Comparison of ENCODE assay signal across 29 cellular contexts in the genomic region with DNA sequence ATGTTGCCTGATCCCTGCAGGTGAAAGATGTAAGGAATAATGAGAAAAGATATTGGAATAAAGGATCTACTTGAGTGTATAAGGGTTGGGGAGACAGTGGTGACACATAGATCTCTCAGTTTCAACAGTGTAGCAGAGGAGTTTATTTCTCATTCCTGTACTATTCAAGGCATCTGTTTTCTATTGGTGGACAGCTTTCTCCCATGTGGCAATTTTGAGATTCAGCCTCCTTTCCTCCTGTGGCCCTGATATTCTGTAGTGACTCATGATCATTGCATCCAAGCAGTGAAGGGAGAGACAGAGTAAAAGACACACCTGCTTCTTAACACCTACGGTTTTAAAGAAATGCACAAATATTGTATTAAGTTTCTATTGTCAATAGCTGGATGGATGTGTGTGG.
"Had no signal": no experiment of that assay in that cellular context is flagged by ENCODE, and none has a peak within 500 bp of the region (broad histone marks: within the 10 kb centered on the region; RNA-seq: fewer than 3 reads in every experiment).

No MANE protein-coding gene starts in this region.

- H3K4me3 Mint-ChIP-seq: activated CD4-positive, alpha-beta memory T cell treated with anti-CD3 and anti-CD28 coated beads, Interleukin-2, amount 10 ng/mL, durations not matched to agents 7 days and 5 days; activated CD4-positive, alpha-beta T cell treated with anti-CD3 and anti-CD28 coated beads, Interleukin-2, amount 10 ng/mL, durations not matched to agents 7 days and 5 days; activated naive CD4-positive, alpha-beta T cell treated with anti-CD3 and anti-CD28 coated beads, Interleukin-2, amount 50 U/mL, for 24 hours; activated naive CD8-positive, alpha-beta T cell treated with anti-CD3 and anti-CD28 coated beads, Interleukin-2, amount 50 U/mL, for 24 hours; activated T-cell treated with anti-CD3 and anti-CD28 coated beads, Interleukin-2, amount 50 U/mL, for 4 hours; activated T-helper 17 cell treated with anti-CD3 and anti-CD28 coated beads, Interleukin-2, amount 50 U/mL, for 72 hours; memory B cell; naive thymus-derived CD8-positive, alpha-beta T cell; neural crest cell; stimulated activated naive B cell treated with anti-CD40 and anti-IgM and Interleukin-4, amounts not matched to agents 10 μg/mL and 1 μg/mL and 100 μg/mL, for 72 hours; T-helper 17 cell had no signal

- H3K36me3 Mint-ChIP-seq: activated naive CD4-positive, alpha-beta T cell treated with anti-CD3 and anti-CD28 coated beads, Interleukin-2, amount 50 U/mL, for 24 hours; memory B cell; naive thymus-derived CD8-positive, alpha-beta T cell; stimulated activated naive B cell treated with anti-CD40 and anti-IgM and Interleukin-4, amounts not matched to agents 10 μg/mL and 1 μg/mL and 100 μg/mL, for 72 hours had no signal

- H3K9me3 ChIP-seq: body of pancreas, esophagus muscularis mucosa, stomach, tibial artery, upper lobe of right lung had no signal

- H3K36me3 ChIP-seq: esophagus muscularis mucosa, stomach, tibial artery, upper lobe of right lung had no signal

- H3K79me2 ChIP-seq: hepatocyte had no signal

- H3K4me1 Mint-ChIP-seq: activated CD4-positive, alpha-beta memory T cell treated with anti-CD3 and anti-CD28 coated beads, Interleukin-2, amount 10 ng/mL, durations not matched to agents 7 days and 5 days; activated CD4-positive, alpha-beta T cell treated with anti-CD3 and anti-CD28 coated beads, Interleukin-2, amount 10 ng/mL, durations not matched to agents 7 days and 5 days; activated naive CD4-positive, alpha-beta T cell treated with anti-CD3 and anti-CD28 coated beads, Interleukin-2, amount 50 U/mL, for 24 hours; activated naive CD8-positive, alpha-beta T cell treated with anti-CD3 and anti-CD28 coated beads, Interleukin-2, amount 50 U/mL, for 24 hours; activated T-helper 17 cell treated with anti-CD3 and anti-CD28 coated beads, Interleukin-2, amount 50 U/mL, for 72 hours; memory B cell; naive thymus-derived CD8-positive, alpha-beta T cell; neural crest cell; stimulated activated naive B cell treated with anti-CD40 and anti-IgM and Interleukin-4, amounts not matched to agents 10 μg/mL and 1 μg/mL and 100 μg/mL, for 72 hours; T-helper 17 cell had no signal

- H3K4me1 ChIP-seq: body of pancreas, esophagus muscularis mucosa, stomach, upper lobe of right lung had no signal

- H3K4me3 ChIP-seq: body of pancreas, esophagus muscularis mucosa, hepatocyte, stomach, tibial artery, upper lobe of right lung had no signal

- H3K27me3 ChIP-seq: body of pancreas, esophagus muscularis mucosa, hepatocyte, stomach, tibial artery, upper lobe of right lung had no signal

- H3K27ac ChIP-seq: body of pancreas, esophagus muscularis mucosa, hepatocyte, stomach, tibial artery, upper lobe of right lung had no signal

- H3K27ac Mint-ChIP-seq: activated CD4-positive, alpha-beta memory T cell treated with anti-CD3 and anti-CD28 coated beads, Interleukin-2, amount 10 ng/mL, durations not matched to agents 7 days and 5 days; activated CD4-positive, alpha-beta T cell treated with anti-CD3 and anti-CD28 coated beads, Interleukin-2, amount 10 ng/mL, durations not matched to agents 7 days and 5 days; activated naive CD4-positive, alpha-beta T cell treated with anti-CD3 and anti-CD28 coated beads, Interleukin-2, amount 50 U/mL, for 24 hours; activated naive CD8-positive, alpha-beta T cell treated with anti-CD3 and anti-CD28 coated beads, Interleukin-2, amount 50 U/mL, for 24 hours; activated T-helper 17 cell treated with anti-CD3 and anti-CD28 coated beads, Interleukin-2, amount 50 U/mL, for 72 hours; memory B cell; naive thymus-derived CD8-positive, alpha-beta T cell; stimulated activated naive B cell treated with anti-CD40 and anti-IgM and Interleukin-4, amounts not matched to agents 10 μg/mL and 1 μg/mL and 100 μg/mL, for 72 hours; T-helper 17 cell had no signal

- H3K27me3 Mint-ChIP-seq: activated CD4-positive, alpha-beta memory T cell treated with anti-CD3 and anti-CD28 coated beads, Interleukin-2, amount 10 ng/mL, durations not matched to agents 7 days and 5 days; activated CD4-positive, alpha-beta T cell treated with anti-CD3 and anti-CD28 coated beads, Interleukin-2, amount 10 ng/mL, durations not matched to agents 7 days and 5 days; activated naive CD4-positive, alpha-beta T cell treated with anti-CD3 and anti-CD28 coated beads, Interleukin-2, amount 50 U/mL, for 24 hours; activated naive CD8-positive, alpha-beta T cell treated with anti-CD3 and anti-CD28 coated beads, Interleukin-2, amount 50 U/mL, for 24 hours; activated T-helper 17 cell treated with anti-CD3 and anti-CD28 coated beads, Interleukin-2, amount 50 U/mL, for 72 hours; memory B cell; stimulated activated naive B cell treated with anti-CD40 and anti-IgM and Interleukin-4, amounts not matched to agents 10 μg/mL and 1 μg/mL and 100 μg/mL, for 72 hours; T-helper 17 cell had no signal

- H3K4me2 ChIP-seq: hepatocyte had no signal

- DNase-seq: activated CD4-positive, alpha-beta memory T cell treated with anti-CD3 and anti-CD28 coated beads, Interleukin-2, amount 10 ng/mL, durations not matched to agents 7 days and 5 days; activated CD4-positive, alpha-beta T cell treated with anti-CD3 and anti-CD28 coated beads for 1 hour; activated CD4-positive, alpha-beta T cell treated with anti-CD3 and anti-CD28 coated beads, Interleukin-2, amount 10 ng/mL, durations not matched to agents 7 days and 5 days; activated gamma-delta T cell treated with Interleukin-2 at 50 U/mL for 16 hours; activated naive CD8-positive, alpha-beta T cell treated with anti-CD3 and anti-CD28 coated beads, Interleukin-2, amount 50 U/mL, for 24 hours; activated T-cell treated with anti-CD3 and anti-CD28 coated beads, Interleukin-2, amount 50 U/mL, for 4 hours; amygdala; body of pancreas; caudate nucleus; islet precursor cell; naive thymus-derived CD8-positive, alpha-beta T cell; occipital lobe; right cardiac atrium; stimulated activated CD4-positive, alpha-beta T cell treated with anti-CD3 and anti-CD28 coated beads, Interleukin-15, amount 100 ng/mL, for 24 hours; stimulated activated CD4-positive, alpha-beta T cell treated with anti-CD3 and anti-CD28 coated beads, Interleukin-2, amount 100 ng/mL, for 24 hours; stimulated activated naive B cell treated with anti-CD40 and anti-IgM and Interleukin-4, amounts not matched to agents 10 μg/mL and 1 μg/mL and 100 μg/mL, for 72 hours; stomach; T-helper 17 cell; T1000; tibial artery; upper lobe of right lung had no signal

- H3K9me3 Mint-ChIP-seq: activated CD4-positive, alpha-beta memory T cell treated with anti-CD3 and anti-CD28 coated beads, Interleukin-2, amount 10 ng/mL, durations not matched to agents 7 days and 5 days; activated CD4-positive, alpha-beta T cell treated with anti-CD3 and anti-CD28 coated beads, Interleukin-2, amount 10 ng/mL, durations not matched to agents 7 days and 5 days; activated naive CD4-positive, alpha-beta T cell treated with anti-CD3 and anti-CD28 coated beads, Interleukin-2, amount 50 U/mL, for 24 hours; activated T-cell treated with anti-CD3 and anti-CD28 coated beads, Interleukin-2, amount 50 U/mL, for 4 hours had no signal

- H2AFZ ChIP-seq: hepatocyte had no signal

- FAIRE-seq: endothelial cell of umbilical vein, frontal cortex had no signal
